ENCODE assay signal across 1 cellular context in the genomic region with DNA sequence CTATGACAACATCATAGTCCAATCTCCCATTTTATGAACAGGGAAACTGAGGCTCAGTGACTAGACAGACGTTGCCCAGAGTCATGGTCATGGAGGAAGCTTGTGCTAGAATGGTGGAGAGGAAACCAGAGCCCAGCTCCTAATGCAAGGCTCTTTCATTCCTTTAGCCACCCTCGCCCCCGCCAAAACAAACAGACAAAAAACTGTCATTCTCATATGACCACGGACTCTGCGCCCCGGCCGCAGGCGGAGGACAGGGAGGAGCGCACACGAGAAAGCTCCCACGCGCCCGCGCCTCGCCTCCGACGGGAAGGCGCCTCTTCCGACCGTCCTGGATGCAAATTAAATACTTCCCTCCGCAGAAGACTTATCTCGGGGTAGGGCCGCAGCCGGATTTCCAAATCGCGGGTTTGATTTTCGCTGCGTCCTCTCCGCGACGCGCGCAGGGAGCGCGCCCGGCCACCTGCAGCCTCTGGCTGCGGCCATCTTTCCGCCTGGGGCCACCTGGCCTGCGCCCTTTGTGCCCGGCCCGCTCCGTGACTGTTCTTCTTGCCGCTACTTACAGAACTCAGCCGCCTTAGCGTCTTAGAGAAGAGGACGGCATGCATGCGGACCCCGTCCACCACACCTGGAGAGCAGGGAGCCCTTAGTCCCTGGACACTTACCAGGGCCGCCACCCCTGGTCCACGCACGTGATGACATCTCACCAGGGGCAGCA.
TF ChIP-seq lines count a peak whose summit lies in the region.

No MANE protein-coding gene starts in this region.

TF ChIP-seq in K562, 482 proteins besides CTCF, POLR2A, EP300 and RAD21 (continued from another document and continues in another):
- TF ChIP-seq, protein P1, sequence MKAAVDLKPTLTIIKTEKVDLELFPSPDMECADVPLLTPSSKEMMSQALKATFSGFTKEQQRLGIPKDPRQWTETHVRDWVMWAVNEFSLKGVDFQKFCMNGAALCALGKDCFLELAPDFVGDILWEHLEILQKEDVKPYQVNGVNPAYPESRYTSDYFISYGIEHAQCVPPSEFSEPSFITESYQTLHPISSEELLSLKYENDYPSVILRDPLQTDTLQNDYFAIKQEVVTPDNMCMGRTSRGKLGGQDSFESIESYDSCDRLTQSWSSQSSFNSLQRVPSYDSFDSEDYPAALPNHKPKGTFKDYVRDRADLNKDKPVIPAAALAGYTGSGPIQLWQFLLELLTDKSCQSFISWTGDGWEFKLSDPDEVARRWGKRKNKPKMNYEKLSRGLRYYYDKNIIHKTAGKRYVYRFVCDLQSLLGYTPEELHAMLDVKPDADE (conservative IDR thresholded peaks at IDR 0.05; ENCODE audit: control insufficient read depth, low read depth, low read length), result no peak
- TF ChIP-seq HNRNPUL1 (IDR thresholded peaks at IDR 0.05; ENCODE audit: low read length) (no peak), ZZZ3 (IDR thresholded peaks at IDR 0.05) (no peak), MXI1 (IDR thresholded peaks at IDR 0.05; ENCODE audit: low read depth, low read length) (0 out of 2 replicates have a peak, but pooled peaks have one; percentile 35), NCOA2 (IDR thresholded peaks at IDR 0.05; ENCODE audit: partially characterized antibody in 2 of 2) (no peak), BCL6 (CRISPR knock-in tag; IDR thresholded peaks at IDR 0.05) (no peak), CREM (IDR thresholded peaks at IDR 0.05; ENCODE audit: low read depth) (no peak; the same call in 1 of the 2 replicates), MCM2 (IDR thresholded peaks at IDR 0.05; ENCODE audit: low read depth) (no peak), FOXK2 (conservative IDR thresholded peaks at IDR 0.05 in 1 of 2, IDR thresholded peaks at IDR 0.05 in 1 of 2; ENCODE audit: low read depth in 2 of 2) (no peak), ILK (tag; IDR thresholded peaks at IDR 0.05; ENCODE audit: borderline replicate concordance, low read depth) (no peak), SIX5 (IDR thresholded peaks at IDR 0.05; ENCODE audit: borderline replicate concordance in 1 of 2, insufficient read depth in 1 of 2, low read depth in 1 of 2, low read length in 2 of 2) (no peak), HOXB6 (CRISPR knock-in tag; IDR thresholded peaks at IDR 0.05; ENCODE audit: borderline replicate concordance) (no peak), ATF7 (IDR thresholded peaks at IDR 0.05) (peak; percentile 38; the same call in 1 of the 2 replicates), PHTF2 (CRISPR knock-in tag; IDR thresholded peaks at IDR 0.05) (no peak), ZNF644 (tag; IDR thresholded peaks at IDR 0.05; ENCODE audit: low read depth) (peak; percentile 54; the same call in 1 of the 2 replicates), ZNF133 (CRISPR knock-in tag; IDR thresholded peaks at IDR 0.05) (no peak), ZNF212 (CRISPR knock-in tag; IDR thresholded peaks at IDR 0.05) (no peak), JUN (IDR thresholded peaks at IDR 0.05; ENCODE audit: borderline replicate concordance, low read depth, low read length) (no peak), JUN (CRISPR knock-in tag; IDR thresholded peaks at IDR 0.05; ENCODE audit: borderline replicate concordance) (no peak), DNMT1 (IDR thresholded peaks at IDR 0.05) (0 out of 2 replicates have a peak, but pooled peaks have one; percentile 23), SRSF3 (IDR thresholded peaks at IDR 0.05; ENCODE audit: insufficient read depth, low read length) (no peak), ZNF589 (CRISPR knock-in tag; IDR thresholded peaks at IDR 0.05; ENCODE audit: low read depth) (no peak), SRSF1 (IDR thresholded peaks at IDR 0.05; ENCODE audit: low read depth, low read length) (no peak), POLR3A (IDR thresholded peaks at IDR 0.05; ENCODE audit: borderline replicate concordance, extremely low read depth, insufficient read depth, insufficient read length) (no peak), PTRF (tag; IDR thresholded peaks at IDR 0.05) (no peak), CHD1 (IDR thresholded peaks at IDR 0.05; ENCODE audit: low read length) (peak; percentile 31), ZFPM2 (CRISPR knock-in tag; IDR thresholded peaks at IDR 0.05) (no peak), ZNF696 (CRISPR knock-in tag; conservative IDR thresholded peaks at IDR 0.05) (no peak), U2AF1 (optimal IDR thresholded peaks at IDR 0.05; ENCODE audit: low read depth, low read length) (no peak), ZKSCAN1 (IDR thresholded peaks at IDR 0.05; ENCODE audit: low read depth, low read length) (no peak), RUNX1 (IDR thresholded peaks at IDR 0.05; ENCODE audit: low read depth) (no peak), SIN3A (IDR thresholded peaks at IDR 0.05; ENCODE audit: borderline replicate concordance in 2 of 2, control insufficient read depth in 1 of 2, low read depth in 2 of 2, low read length in 2 of 2) (no peak; a peak in 1 of 4 replicates), NFIX (CRISPR knock-in tag; IDR thresholded peaks at IDR 0.05; ENCODE audit: low read depth) (no peak), XRCC3 (IDR thresholded peaks at IDR 0.05) (no peak), ZNF79 (CRISPR knock-in tag; IDR thresholded peaks at IDR 0.05; ENCODE audit: low read depth) (no peak), ZKSCAN3 (CRISPR knock-in tag; IDR thresholded peaks at IDR 0.05) (no peak)
- TF ChIP-seq, protein P2, sequence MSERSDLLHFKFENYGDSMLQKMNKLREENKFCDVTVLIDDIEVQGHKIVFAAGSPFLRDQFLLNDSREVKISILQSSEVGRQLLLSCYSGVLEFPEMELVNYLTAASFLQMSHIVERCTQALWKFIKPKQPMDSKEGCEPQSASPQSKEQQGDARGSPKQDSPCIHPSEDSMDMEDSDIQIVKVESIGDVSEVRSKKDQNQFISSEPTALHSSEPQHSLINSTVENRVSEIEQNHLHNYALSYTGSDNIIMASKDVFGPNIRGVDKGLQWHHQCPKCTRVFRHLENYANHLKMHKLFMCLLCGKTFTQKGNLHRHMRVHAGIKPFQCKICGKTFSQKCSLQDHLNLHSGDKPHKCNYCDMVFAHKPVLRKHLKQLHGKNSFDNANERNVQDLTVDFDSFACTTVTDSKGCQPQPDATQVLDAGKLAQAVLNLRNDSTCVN (CRISPR knock-in tag; IDR thresholded peaks at IDR 0.05), result no peak
- TF ChIP-seq, protein P3, sequence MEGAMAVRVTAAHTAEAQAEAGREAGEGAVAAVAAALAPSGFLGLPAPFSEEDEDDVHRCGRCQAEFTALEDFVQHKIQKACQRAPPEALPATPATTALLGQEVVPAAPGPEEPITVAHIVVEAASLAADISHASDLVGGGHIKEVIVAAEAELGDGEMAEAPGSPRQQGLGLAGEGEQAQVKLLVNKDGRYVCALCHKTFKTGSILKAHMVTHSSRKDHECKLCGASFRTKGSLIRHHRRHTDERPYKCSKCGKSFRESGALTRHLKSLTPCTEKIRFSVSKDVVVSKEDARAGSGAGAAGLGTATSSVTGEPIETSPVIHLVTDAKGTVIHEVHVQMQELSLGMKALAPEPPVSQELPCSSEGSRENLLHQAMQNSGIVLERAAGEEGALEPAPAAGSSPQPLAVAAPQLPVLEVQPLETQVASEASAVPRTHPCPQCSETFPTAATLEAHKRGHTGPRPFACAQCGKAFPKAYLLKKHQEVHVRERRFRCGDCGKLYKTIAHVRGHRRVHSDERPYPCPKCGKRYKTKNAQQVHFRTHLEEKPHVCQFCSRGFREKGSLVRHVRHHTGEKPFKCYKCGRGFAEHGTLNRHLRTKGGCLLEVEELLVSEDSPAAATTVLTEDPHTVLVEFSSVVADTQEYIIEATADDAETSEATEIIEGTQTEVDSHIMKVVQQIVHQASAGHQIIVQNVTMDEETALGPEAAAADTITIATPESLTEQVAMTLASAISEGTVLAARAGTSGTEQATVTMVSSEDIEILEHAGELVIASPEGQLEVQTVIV (CRISPR knock-in tag; IDR thresholded peaks at IDR 0.05; ENCODE audit: borderline replicate concordance), result no peak
- TF ChIP-seq, protein P4, sequence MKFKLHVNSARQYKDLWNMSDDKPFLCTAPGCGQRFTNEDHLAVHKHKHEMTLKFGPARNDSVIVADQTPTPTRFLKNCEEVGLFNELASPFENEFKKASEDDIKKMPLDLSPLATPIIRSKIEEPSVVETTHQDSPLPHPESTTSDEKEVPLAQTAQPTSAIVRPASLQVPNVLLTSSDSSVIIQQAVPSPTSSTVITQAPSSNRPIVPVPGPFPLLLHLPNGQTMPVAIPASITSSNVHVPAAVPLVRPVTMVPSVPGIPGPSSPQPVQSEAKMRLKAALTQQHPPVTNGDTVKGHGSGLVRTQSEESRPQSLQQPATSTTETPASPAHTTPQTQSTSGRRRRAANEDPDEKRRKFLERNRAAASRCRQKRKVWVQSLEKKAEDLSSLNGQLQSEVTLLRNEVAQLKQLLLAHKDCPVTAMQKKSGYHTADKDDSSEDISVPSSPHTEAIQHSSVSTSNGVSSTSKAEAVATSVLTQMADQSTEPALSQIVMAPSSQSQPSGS (CRISPR knock-in tag; IDR thresholded peaks at IDR 0.05), result no peak
- TF ChIP-seq, protein P5, sequence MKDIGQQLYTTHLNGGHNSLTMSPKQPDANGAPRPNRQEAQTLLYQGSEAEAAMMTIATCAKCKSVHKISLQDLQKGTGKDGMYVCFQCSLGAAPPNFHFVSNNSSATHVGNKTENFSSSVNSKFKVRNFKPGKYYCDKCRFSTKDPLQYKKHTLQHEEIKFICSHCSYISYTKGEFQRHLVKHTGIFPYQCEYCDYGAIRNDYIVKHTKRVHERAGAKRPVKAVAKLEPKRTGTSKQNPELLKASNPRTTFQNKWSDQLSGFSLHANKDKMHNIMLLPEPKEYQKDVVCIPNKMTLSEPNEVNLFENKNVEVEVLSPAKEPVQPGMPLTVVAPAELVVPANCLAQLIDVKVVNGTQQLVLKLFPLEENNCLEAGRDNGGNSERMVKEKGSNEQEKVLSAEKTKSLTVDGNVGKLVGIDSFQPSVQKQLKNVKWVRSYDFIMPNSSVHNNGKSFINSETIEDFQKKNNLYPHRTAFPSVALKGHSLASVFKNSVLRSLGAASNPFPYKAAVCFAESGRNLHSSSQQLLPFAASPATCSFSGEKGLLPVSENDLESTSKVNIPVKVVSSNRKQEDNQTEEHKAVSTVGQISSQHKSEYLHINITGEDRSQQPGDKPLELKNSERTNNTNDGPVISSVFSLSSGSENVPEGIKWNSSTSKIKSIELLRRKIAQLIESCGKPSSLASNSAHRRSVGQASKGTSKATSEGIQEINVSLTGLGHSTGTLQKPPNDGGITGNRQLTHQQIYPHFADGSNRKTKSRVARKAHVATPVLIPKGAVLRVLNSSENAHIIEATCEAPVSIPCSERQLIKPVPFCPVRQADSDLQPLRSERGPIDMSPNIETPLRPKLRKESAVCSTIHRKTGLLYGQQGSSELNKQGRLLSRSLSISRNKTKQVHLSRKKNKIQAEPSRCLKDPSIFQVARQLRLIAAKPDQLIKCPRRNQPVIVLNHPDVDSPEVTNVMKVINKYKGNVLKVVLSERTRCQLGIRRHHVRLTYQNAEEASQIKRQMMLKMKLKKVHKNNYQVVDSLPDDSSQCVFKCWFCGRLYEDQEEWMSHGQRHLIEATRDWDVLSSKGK (CRISPR knock-in tag; IDR thresholded peaks at IDR 0.05), result no peak
- TF ChIP-seq, protein P6, sequence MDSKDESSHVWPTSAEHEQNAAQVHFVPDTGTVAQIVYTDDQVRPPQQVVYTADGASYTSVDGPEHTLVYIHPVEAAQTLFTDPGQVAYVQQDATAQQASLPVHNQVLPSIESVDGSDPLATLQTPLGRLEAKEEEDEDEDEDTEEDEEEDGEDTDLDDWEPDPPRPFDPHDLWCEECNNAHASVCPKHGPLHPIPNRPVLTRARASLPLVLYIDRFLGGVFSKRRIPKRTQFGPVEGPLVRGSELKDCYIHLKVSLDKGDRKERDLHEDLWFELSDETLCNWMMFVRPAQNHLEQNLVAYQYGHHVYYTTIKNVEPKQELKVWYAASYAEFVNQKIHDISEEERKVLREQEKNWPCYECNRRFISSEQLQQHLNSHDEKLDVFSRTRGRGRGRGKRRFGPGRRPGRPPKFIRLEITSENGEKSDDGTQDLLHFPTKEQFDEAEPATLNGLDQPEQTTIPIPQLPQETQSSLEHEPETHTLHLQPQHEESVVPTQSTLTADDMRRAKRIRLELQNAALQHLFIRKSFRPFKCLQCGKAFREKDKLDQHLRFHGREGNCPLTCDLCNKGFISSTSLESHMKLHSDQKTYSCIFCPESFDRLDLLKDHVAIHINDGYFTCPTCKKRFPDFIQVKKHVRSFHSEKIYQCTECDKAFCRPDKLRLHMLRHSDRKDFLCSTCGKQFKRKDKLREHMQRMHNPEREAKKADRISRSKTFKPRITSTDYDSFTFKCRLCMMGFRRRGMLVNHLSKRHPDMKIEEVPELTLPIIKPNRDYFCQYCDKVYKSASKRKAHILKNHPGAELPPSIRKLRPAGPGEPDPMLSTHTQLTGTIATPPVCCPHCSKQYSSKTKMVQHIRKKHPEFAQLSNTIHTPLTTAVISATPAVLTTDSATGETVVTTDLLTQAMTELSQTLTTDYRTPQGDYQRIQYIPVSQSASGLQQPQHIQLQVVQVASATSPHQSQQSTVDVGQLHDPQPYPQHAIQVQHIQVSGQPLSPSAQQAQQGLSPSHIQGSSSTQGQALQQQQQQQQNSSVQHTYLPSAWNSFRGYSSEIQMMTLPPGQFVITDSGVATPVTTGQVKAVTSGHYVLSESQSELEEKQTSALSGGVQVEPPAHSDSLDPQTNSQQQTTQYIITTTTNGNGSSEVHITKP (IDR thresholded peaks at IDR 0.05; ENCODE audit: partially characterized antibody), result no peak
- TF ChIP-seq, protein P7, sequence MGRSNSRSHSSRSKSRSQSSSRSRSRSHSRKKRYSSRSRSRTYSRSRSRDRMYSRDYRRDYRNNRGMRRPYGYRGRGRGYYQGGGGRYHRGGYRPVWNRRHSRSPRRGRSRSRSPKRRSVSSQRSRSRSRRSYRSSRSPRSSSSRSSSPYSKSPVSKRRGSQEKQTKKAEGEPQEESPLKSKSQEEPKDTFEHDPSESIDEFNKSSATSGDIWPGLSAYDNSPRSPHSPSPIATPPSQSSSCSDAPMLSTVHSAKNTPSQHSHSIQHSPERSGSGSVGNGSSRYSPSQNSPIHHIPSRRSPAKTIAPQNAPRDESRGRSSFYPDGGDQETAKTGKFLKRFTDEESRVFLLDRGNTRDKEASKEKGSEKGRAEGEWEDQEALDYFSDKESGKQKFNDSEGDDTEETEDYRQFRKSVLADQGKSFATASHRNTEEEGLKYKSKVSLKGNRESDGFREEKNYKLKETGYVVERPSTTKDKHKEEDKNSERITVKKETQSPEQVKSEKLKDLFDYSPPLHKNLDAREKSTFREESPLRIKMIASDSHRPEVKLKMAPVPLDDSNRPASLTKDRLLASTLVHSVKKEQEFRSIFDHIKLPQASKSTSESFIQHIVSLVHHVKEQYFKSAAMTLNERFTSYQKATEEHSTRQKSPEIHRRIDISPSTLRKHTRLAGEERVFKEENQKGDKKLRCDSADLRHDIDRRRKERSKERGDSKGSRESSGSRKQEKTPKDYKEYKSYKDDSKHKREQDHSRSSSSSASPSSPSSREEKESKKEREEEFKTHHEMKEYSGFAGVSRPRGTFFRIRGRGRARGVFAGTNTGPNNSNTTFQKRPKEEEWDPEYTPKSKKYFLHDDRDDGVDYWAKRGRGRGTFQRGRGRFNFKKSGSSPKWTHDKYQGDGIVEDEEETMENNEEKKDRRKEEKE (IDR thresholded peaks at IDR 0.05; ENCODE audit: borderline replicate concordance in 1 of 2, control insufficient read depth in 1 of 2, low read depth in 2 of 2, low read length in 1 of 2), result no peak
